1 cellular context compared by ENCODE assay signal in genomic region chr2:105951390-105951694, GRCh38.
TF ChIP-seq lines count a peak whose summit lies in the region.

No MANE protein-coding gene starts in this region.

TF ChIP-seq in H1, 55 proteins besides CTCF, POLR2A, EP300 and RAD21 (continued from another document):
- TF ChIP-seq ASH2L (IDR thresholded peaks at IDR 0.05; ENCODE audit: low read length): no peak
- no peak for TF ChIP-seq BRCA1 (IDR thresholded peaks at IDR 0.05; ENCODE audit: low read depth, low read length)
- no peak for TF ChIP-seq HDAC2 (IDR thresholded peaks at IDR 0.05; ENCODE audit: borderline replicate concordance in 1 of 2, low read depth in 2 of 2, low read length in 2 of 2)
- no peak for TF ChIP-seq TBP (IDR thresholded peaks at IDR 0.05; ENCODE audit: low read depth, low read length)
- TF ChIP-seq TAF1 (IDR thresholded peaks at IDR 0.05; ENCODE audit: low read depth, low read length): no peak
- no peak for TF ChIP-seq CTBP2 (IDR thresholded peaks at IDR 0.05; ENCODE audit: borderline replicate concordance, insufficient read depth, insufficient read length, low read length)
- no peak for TF ChIP-seq CREB1 (IDR thresholded peaks at IDR 0.05)
